1 cellular context compared by ENCODE assay signal in the genomic region with DNA sequence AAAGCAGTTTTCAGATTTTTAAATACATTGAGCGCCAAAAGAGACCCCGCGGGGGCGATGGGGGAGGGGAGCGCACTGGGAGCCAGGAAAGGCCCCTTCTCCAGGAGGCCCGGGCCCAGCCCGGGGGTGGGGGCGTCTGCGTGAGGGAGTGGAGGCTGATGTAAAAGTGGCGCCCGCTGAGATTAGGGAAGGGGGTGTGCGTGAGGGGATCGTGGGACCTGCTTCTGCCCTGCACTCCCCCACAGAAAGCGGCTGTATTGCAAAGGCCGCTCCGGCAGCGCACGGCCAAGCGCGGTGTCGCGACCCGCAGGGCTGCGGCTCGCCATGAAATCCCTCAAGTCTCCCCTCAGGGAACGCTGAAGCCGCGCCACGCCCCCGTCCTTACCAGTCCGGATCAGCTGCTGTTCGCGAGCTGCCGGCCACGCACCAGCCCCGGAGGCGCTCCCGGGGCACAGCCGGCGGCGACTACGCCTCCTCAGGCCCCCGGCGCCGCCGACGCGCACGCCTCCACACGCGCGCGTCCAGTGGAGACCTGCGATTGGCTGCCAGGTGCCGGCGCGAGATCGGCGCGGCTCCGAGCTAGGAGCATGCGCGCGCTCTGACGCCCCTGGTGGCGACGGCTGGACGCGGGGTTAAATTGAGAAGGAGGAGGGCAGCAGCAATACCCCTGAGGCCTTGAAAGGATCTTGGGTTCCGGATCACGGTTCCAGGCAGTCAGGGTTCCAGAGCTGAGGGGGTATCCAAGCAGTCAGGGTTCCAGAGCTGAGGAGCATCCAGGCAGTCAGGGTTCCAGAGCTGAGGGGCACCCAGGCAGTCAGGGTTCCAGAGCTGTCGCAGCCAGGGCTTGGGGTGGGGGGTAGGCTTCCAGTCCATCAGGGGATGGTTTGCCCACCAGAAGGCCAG.
TF ChIP-seq lines count a peak whose summit lies in the region.

A gene with protein sequence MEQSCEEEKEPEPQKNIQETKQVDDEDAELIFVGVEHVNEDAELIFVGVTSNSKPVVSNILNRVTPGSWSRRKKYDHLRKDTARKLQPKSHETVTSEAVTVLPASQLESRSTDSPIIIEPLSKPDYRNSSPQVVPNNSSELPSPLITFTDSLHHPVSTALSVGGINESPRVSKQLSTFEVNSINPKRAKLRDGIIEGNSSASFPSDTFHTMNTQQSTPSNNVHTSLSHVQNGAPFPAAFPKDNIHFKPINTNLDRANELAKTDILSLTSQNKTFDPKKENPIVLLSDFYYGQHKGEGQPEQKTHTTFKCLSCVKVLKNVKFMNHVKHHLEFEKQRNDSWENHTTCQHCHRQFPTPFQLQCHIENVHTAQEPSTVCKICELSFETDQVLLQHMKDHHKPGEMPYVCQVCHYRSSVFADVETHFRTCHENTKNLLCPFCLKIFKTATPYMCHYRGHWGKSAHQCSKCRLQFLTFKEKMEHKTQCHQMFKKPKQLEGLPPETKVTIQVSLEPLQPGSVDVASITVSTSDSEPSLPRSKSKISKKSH (minus strand): TSS at position 469 of the 903 bp plus-strand sequence. CDS start 19,344 bp downstream, outside the sequence.

TF ChIP-seq in WTC11, 78 proteins besides CTCF, POLR2A, EP300 and RAD21 (continued from another document):
- TF ChIP-seq, protein P1, sequence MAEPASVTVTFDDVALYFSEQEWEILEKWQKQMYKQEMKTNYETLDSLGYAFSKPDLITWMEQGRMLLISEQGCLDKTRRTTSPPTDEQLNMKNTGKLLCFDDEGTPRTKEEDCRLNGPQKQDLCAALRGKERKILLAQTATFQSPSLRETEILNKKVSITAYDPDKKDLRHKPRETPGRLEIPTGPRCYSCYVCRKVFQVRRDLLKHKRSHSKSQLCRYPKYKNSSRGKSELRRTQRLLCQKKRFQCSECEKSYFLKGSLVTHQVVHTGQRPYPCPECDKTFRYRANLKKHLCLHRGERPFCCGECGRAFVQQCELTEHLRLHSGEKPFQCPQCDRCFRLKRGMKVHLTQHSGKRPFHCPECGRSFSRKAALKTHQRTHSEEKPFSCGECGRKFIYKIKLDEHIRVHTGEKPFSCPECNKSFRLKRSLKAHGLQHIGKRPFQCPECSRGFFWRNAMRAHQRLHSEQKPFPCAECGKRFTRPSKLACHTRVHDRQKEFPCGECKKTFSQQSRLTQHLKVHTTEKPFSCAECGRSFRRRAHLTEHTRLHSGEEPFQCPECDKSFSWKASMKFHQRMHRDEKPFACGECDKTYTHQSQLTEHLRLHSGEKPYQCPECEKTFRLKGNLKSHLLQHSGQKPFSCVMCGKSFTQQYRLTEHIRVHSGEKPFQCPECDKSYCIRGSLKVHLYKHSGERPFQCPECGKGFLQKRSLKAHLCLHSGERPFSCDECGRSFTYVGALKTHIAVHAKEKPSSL (CRISPR knock-in tag; conservative IDR thresholded peaks at IDR 0.05): no peak
- TF ChIP-seq OVOL2 (CRISPR knock-in tag; IDR thresholded peaks at IDR 0.05; ENCODE audit: borderline replicate concordance) (0 out of 2 replicates have a peak, but pooled peaks have one; percentile 10), FOXK1 (CRISPR knock-in tag; IDR thresholded peaks at IDR 0.05) (peak; percentile 58), ZNF671 (CRISPR knock-in tag; IDR thresholded peaks at IDR 0.05) (no peak), ELF4 (CRISPR knock-in tag; IDR thresholded peaks at IDR 0.05; ENCODE audit: low read depth) (peak; percentile 28; the same call in 1 of the 2 replicates), SMAD3 (CRISPR knock-in tag; IDR thresholded peaks at IDR 0.05; ENCODE audit: borderline replicate concordance) (no peak), NFATC4 (CRISPR knock-in tag; IDR thresholded peaks at IDR 0.05) (no peak), GRHL2 (CRISPR knock-in tag; IDR thresholded peaks at IDR 0.05; ENCODE audit: insufficient replicate concordance, severe bottlenecking) (no peak), ZNF232 (CRISPR knock-in tag; IDR thresholded peaks at IDR 0.05) (peak; percentile 59; the same call in 1 of the 2 replicates), JAZF1 (CRISPR knock-in tag; IDR thresholded peaks at IDR 0.05) (no peak), ZNF317 (CRISPR knock-in tag; IDR thresholded peaks at IDR 0.05; ENCODE audit: borderline replicate concordance, low read depth) (no peak), ZNF396 (CRISPR knock-in tag; IDR thresholded peaks at IDR 0.05; ENCODE audit: borderline replicate concordance) (no peak), ETV6 (CRISPR knock-in tag; IDR thresholded peaks at IDR 0.05) (no peak)
- TF ChIP-seq, protein P2, sequence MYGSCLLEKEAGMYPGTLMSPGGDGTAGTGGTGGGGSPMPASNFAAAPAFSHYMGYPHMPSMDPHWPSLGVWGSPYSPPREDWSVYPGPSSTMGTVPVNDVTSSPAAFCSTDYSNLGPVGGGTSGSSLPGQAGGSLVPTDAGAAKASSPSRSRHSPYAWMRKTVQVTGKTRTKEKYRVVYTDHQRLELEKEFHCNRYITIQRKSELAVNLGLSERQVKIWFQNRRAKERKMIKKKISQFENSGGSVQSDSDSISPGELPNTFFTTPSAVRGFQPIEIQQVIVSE (CRISPR knock-in tag; IDR thresholded peaks at IDR 0.05; ENCODE audit: borderline replicate concordance): no peak
- TF ChIP-seq, protein P3, sequence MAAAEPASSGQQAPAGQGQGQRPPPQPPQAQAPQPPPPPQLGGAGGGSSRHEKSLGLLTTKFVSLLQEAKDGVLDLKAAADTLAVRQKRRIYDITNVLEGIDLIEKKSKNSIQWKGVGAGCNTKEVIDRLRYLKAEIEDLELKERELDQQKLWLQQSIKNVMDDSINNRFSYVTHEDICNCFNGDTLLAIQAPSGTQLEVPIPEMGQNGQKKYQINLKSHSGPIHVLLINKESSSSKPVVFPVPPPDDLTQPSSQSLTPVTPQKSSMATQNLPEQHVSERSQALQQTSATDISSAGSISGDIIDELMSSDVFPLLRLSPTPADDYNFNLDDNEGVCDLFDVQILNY (CRISPR knock-in tag; IDR thresholded peaks at IDR 0.05): peak; percentile 83; the same call in 1 of the 2 replicates
- TF ChIP-seq, protein P4, sequence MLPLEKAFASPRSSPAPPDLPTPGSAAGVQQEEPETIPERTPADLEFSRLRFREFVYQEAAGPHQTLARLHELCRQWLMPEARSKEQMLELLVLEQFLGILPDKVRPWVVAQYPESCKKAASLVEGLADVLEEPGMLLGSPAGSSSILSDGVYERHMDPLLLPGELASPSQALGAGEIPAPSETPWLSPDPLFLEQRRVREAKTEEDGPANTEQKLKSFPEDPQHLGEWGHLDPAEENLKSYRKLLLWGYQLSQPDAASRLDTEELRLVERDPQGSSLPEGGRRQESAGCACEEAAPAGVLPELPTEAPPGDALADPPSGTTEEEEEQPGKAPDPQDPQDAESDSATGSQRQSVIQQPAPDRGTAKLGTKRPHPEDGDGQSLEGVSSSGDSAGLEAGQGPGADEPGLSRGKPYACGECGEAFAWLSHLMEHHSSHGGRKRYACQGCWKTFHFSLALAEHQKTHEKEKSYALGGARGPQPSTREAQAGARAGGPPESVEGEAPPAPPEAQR (CRISPR knock-in tag; IDR thresholded peaks at IDR 0.05): no peak
- TF ChIP-seq, protein P5, sequence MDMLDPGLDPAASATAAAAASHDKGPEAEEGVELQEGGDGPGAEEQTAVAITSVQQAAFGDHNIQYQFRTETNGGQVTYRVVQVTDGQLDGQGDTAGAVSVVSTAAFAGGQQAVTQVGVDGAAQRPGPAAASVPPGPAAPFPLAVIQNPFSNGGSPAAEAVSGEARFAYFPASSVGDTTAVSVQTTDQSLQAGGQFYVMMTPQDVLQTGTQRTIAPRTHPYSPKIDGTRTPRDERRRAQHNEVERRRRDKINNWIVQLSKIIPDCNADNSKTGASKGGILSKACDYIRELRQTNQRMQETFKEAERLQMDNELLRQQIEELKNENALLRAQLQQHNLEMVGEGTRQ (CRISPR knock-in tag; IDR thresholded peaks at IDR 0.05): no peak
- TF ChIP-seq, protein P6, sequence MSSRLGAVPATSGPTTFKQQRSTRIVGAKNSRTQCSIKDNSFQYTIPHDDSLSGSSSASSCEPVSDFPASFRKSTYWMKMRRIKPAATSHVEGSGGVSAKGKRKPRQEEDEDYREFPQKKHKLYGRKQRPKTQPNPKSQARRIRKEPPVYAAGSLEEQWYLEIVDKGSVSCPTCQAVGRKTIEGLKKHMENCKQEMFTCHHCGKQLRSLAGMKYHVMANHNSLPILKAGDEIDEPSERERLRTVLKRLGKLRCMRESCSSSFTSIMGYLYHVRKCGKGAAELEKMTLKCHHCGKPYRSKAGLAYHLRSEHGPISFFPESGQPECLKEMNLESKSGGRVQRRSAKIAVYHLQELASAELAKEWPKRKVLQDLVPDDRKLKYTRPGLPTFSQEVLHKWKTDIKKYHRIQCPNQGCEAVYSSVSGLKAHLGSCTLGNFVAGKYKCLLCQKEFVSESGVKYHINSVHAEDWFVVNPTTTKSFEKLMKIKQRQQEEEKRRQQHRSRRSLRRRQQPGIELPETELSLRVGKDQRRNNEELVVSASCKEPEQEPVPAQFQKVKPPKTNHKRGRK (CRISPR knock-in tag; IDR thresholded peaks at IDR 0.05; ENCODE audit: borderline replicate concordance): no peak
- TF ChIP-seq, protein P7, sequence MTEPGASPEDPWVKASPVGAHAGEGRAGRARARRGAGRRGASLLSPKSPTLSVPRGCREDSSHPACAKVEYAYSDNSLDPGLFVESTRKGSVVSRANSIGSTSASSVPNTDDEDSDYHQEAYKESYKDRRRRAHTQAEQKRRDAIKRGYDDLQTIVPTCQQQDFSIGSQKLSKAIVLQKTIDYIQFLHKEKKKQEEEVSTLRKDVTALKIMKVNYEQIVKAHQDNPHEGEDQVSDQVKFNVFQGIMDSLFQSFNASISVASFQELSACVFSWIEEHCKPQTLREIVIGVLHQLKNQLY (CRISPR knock-in tag; IDR thresholded peaks at IDR 0.05): 0 out of 2 replicates have a peak, but pooled peaks have one; percentile 18
- TF ChIP-seq, protein P8, sequence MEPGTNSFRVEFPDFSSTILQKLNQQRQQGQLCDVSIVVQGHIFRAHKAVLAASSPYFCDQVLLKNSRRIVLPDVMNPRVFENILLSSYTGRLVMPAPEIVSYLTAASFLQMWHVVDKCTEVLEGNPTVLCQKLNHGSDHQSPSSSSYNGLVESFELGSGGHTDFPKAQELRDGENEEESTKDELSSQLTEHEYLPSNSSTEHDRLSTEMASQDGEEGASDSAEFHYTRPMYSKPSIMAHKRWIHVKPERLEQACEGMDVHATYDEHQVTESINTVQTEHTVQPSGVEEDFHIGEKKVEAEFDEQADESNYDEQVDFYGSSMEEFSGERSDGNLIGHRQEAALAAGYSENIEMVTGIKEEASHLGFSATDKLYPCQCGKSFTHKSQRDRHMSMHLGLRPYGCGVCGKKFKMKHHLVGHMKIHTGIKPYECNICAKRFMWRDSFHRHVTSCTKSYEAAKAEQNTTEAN (CRISPR knock-in tag; IDR thresholded peaks at IDR 0.05): no peak
- TF ChIP-seq, protein P9, sequence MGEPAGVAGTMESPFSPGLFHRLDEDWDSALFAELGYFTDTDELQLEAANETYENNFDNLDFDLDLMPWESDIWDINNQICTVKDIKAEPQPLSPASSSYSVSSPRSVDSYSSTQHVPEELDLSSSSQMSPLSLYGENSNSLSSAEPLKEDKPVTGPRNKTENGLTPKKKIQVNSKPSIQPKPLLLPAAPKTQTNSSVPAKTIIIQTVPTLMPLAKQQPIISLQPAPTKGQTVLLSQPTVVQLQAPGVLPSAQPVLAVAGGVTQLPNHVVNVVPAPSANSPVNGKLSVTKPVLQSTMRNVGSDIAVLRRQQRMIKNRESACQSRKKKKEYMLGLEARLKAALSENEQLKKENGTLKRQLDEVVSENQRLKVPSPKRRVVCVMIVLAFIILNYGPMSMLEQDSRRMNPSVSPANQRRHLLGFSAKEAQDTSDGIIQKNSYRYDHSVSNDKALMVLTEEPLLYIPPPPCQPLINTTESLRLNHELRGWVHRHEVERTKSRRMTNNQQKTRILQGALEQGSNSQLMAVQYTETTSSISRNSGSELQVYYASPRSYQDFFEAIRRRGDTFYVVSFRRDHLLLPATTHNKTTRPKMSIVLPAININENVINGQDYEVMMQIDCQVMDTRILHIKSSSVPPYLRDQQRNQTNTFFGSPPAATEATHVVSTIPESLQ (CRISPR knock-in tag; IDR thresholded peaks at IDR 0.05): no peak
- TF ChIP-seq, protein P10, sequence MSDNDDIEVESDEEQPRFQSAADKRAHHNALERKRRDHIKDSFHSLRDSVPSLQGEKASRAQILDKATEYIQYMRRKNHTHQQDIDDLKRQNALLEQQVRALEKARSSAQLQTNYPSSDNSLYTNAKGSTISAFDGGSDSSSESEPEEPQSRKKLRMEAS (CRISPR knock-in tag; IDR thresholded peaks at IDR 0.05): peak; percentile 84
